ENCODE assay signal across 9 cellular contexts in the genomic region with DNA sequence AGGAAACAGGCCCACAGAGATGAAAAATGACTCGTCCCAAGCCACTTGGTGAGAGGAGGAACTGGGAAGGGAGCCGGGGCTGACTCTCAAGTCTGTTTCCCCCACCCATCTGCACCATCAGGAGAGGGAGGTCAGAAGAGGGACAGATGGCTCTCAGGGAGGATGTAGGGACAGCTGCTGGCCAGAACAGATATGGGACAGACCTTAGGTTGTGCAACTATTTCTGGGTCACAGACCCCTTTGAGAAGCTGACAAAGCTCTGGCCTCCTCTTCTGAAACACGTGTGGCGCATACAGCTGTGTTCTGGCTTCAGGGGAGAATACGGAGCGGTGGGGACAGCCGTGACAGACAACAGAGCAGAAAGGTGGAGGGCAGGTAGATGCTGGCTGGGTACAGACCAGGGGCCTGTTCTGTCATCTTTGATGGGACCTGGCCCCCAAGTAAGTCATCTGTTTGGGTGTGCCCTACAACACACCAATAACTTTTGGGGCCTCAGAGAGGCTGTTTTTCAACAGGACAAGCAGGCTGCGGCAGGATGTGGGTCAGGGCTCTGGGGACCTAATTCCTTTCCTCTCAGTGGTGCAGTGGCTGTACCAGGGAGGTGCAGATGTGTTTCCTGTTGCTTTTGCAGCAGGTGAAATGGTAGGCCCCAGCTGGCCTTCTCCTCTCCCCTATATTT. TPM values are rescaled to one million over a fixed set of nuclear protein-coding genes. Genes with fewer than 3 reads are reported as not detected.
DNase-seq lines count a peak whose midpoint lies in the region; ATAC-seq, FAIRE-seq and TF ChIP-seq lines count a peak whose summit lies in the region.
"Had no signal": no experiment of that assay in that cellular context is flagged by ENCODE, and none has a peak within 500 bp of the region (broad histone marks: within the 10 kb centered on the region; RNA-seq: fewer than 3 reads in every experiment).

No MANE protein-coding gene starts in this region.

- ATAC-seq in GM21825 (IDR thresholded peaks at IDR 0.05; ENCODE audit: unreplicated experiment) (peak; percentile 25), GM21526 (IDR thresholded peaks at IDR 0.05; ENCODE audit: low FRiP score, unreplicated experiment) (no peak)

- no peak for FAIRE-seq in D721Med (lab: Jason Lieb, UNC)
- FAIRE-seq: colon had no signal

- TF ChIP-seq CTCF in D721Med (IDR thresholded peaks at IDR 0.05; ENCODE audit: insufficient read depth, missing control alignments): no peak

- peak; percentile 79 for DNase-seq in GDM1 (lab: John Stamatoyannopoulos, UW)
- peak; percentile 56 for DNase-seq in T follicular helper cell (ENCODE audit: low read depth)
- DNase-seq in effector CD4-positive, alpha-beta T cell: peak; percentile 64
- DNase-seq in stimulated activated CD4-positive, alpha-beta T cell treated with anti-CD3 and anti-CD28 coated beads, Interleukin-2, amount 100 ng/mL, for 24 hours: peak; percentile 56 to 68
- DNase-seq in mesenteric fat pad (ENCODE audit: low spot score): no peak
- no peak for DNase-seq in D721Med (ENCODE audit: insufficient read length, low spot score)

RNA-seq across cellular contexts. Expression of a gene that starts 7.3 kb away (rescaled TPM):
- 229 TPM for total RNA-seq in mesenteric fat pad

RNA-seq across cellular contexts. Expression of a gene that starts 19.3 kb away (rescaled TPM):
- total RNA-seq in mesenteric fat pad: 22.2 TPM

RNA-seq across cellular contexts. Expression of a gene that starts 30.6 kb away (rescaled TPM):
- total RNA-seq in mesenteric fat pad: 27.1 TPM

RNA-seq across cellular contexts. Expression of a gene that starts 53.2 kb away (rescaled TPM):
- 3.5 TPM for total RNA-seq in mesenteric fat pad

Comparison
In these comparisons a context has a peak if more than half of its experiments do, and no peak if none do; other contexts are left out.
1. DNase-seq: peak in GDM1 (single experiment), T follicular helper cell (single experiment), effector CD4-positive, alpha-beta T cell (single experiment) and stimulated activated CD4-positive, alpha-beta T cell treated with anti-CD3 and anti-CD28 coated beads, Interleukin-2, amount 100 ng/mL, for 24 hours (2 of 2); none in mesenteric fat pad (single experiment) and D721Med (single experiment).